In genomic region chr10:33559105-33559504, GRCh38 we compare ENCODE assay signal across 11 cellular contexts.
DNase-seq lines count a peak whose midpoint lies in the region; FAIRE-seq and TF ChIP-seq lines count a peak whose summit lies in the region.
"Had no signal": no experiment of that assay in that cellular context is flagged by ENCODE, and none has a peak within 500 bp of the region (broad histone marks: within the 10 kb centered on the region; RNA-seq: fewer than 3 reads in every experiment).

No MANE protein-coding gene starts in this region.

- no peaks in the 10 kb centered on the region for H3K4me1 Mint-ChIP-seq in astrocyte (ENCODE audit: low read depth, unreplicated experiment)

- WGBS in suprapubic skin, result 23% methylated on average over 4 of the region's 4 CpGs

- in situ Hi-C loops in GM13976 (cut with MboI; ENCODE audit: low sequenced_read_pairs, unreplicated experiment), result no loop called here

- H3K9ac ChIP-seq in astrocyte (ENCODE audit: low read length), result no peak overlapping the region
- no peak overlapping the region for H3K9ac ChIP-seq in Karpas-422 (ENCODE audit: low read length)

- H2AFZ ChIP-seq in astrocyte (ENCODE audit: low read depth, low read length) (no peak overlapping the region), Karpas-422 (ENCODE audit: low read length) (no peak overlapping the region)

- H3K27me3 ChIP-seq in astrocyte (ENCODE audit: insufficient read depth, low read length) (peaks cover 6% of the 10 kb centered on the region), suprapubic skin (no peaks in the 10 kb centered on the region), Karpas-422 (ENCODE audit: low read length) (no peaks in the 10 kb centered on the region)

- H3K4me1 ChIP-seq in astrocyte (ENCODE audit: insufficient read depth, low read length) (peaks cover 6% of the 10 kb centered on the region), suprapubic skin (peaks cover 3% of the 10 kb centered on the region), Karpas-422 (ENCODE audit: low read length) (no peaks in the 10 kb centered on the region)

- no peak for TF ChIP-seq EP300 in suprapubic skin (IDR thresholded peaks at IDR 0.05)

- no peak overlapping the region for H3K4me3 Mint-ChIP-seq in astrocyte (ENCODE audit: unreplicated experiment)

- TF ChIP-seq CTCF in AG10803 (conservative IDR thresholded peaks at IDR 0.05; ENCODE audit: low read length), result peak; percentile 34
- no peak for TF ChIP-seq CTCF in HFF-Myc (IDR thresholded peaks at IDR 0.05; ENCODE audit: low read depth, low read length, missing control alignments)
- TF ChIP-seq CTCF in astrocyte (IDR thresholded peaks at IDR 0.05; ENCODE audit: insufficient read depth, low read depth, low read length), result no peak
- TF ChIP-seq CTCF in suprapubic skin (IDR thresholded peaks at IDR 0.05), result no peak
- no peak for TF ChIP-seq CTCF in GM13976 (IDR thresholded peaks at IDR 0.05; ENCODE audit: borderline replicate concordance, control extremely low read depth, extremely low read depth, insufficient read depth, missing control alignments)

- H4K20me1 ChIP-seq in astrocyte (ENCODE audit: insufficient read depth, low read length), result no peaks in the 10 kb centered on the region
- no peaks in the 10 kb centered on the region for H4K20me1 ChIP-seq in Karpas-422 (ENCODE audit: insufficient read depth, low read depth, low read length)

- H3K36me3 ChIP-seq in astrocyte (ENCODE audit: insufficient read depth, low read length), result no peaks in the 10 kb centered on the region
- no peaks in the 10 kb centered on the region for H3K36me3 ChIP-seq in suprapubic skin
- no peaks in the 10 kb centered on the region for H3K36me3 ChIP-seq in Karpas-422 (ENCODE audit: insufficient read depth, low read length)

- H3K9me3 Mint-ChIP-seq in astrocyte (ENCODE audit: unreplicated experiment), result no peaks in the 10 kb centered on the region

- no peaks in the 10 kb centered on the region for H3K9me3 ChIP-seq in astrocyte (ENCODE audit: insufficient read depth, low read depth, low read length)
- no peaks in the 10 kb centered on the region for H3K9me3 ChIP-seq in suprapubic skin
- H3K9me3 ChIP-seq in Karpas-422 (ENCODE audit: low read length), result no peaks in the 10 kb centered on the region

- H3K4me3 ChIP-seq in AG10803 (ENCODE audit: low read length), result no peak overlapping the region
- H3K4me3 ChIP-seq in HFF-Myc (replicated peaks; ENCODE audit: low read depth, low read length), result no peak overlapping the region
- H3K4me3 ChIP-seq in astrocyte (ENCODE audit: insufficient read depth, low read depth, low read length), result no peak overlapping the region
- H3K4me3 ChIP-seq in suprapubic skin, result no peak overlapping the region
- no peak overlapping the region for H3K4me3 ChIP-seq in Karpas-422 (ENCODE audit: low read length)

- peak overlapping the region; percentile 27 for H3K4me2 ChIP-seq in astrocyte (ENCODE audit: low read length)
- no peak overlapping the region for H3K4me2 ChIP-seq in Karpas-422 (ENCODE audit: low read depth, low read length, poor library complexity, severe bottlenecking)

- H3K27me3 Mint-ChIP-seq in astrocyte (ENCODE audit: low read depth, unreplicated experiment), result peaks cover 29% of the 10 kb centered on the region

- no peaks in the 10 kb centered on the region for H3K36me3 Mint-ChIP-seq in astrocyte (ENCODE audit: low read depth, unreplicated experiment)

- no peak overlapping the region for H3K27ac Mint-ChIP-seq in astrocyte (ENCODE audit: unreplicated experiment)

- H3K79me2 ChIP-seq in astrocyte (ENCODE audit: insufficient read depth, low read length) (no peaks in the 10 kb centered on the region), Karpas-422 (ENCODE audit: low read length) (no peaks in the 10 kb centered on the region)

- no peak for TF ChIP-seq POLR2A in suprapubic skin (IDR thresholded peaks at IDR 0.05)

- H3K9me2 ChIP-seq in Karpas-422 (replicated peaks; ENCODE audit: insufficient read depth, low read length), result no peaks in the 10 kb centered on the region

- H3K27ac ChIP-seq in astrocyte (ENCODE audit: low read depth, low read length) (no peak overlapping the region), suprapubic skin (no peak overlapping the region), Karpas-422 (ENCODE audit: low read length) (no peak overlapping the region)

- FAIRE-seq in astrocyte (lab: Jason Lieb, UNC), result peak; percentile 78

- peak; percentile 88 for DNase-seq in AG10803 (ENCODE audit: low read depth)
- DNase-seq in HFF-Myc (ENCODE audit: extremely low read depth, low read depth), result peak; percentile 42
- DNase-seq in astrocyte (ENCODE audit: low read depth), result peak; percentile 98
- peak; percentile 18 for DNase-seq in kidney tubule cell (ENCODE audit: low spot score)
- no peak for DNase-seq in SIG-M5 (lab: John Stamatoyannopoulos, UW)
- no peak for DNase-seq in suprapubic skin (ENCODE audit: low spot score in 2 of 2)
- no peak for DNase-seq in Karpas-422
- no peak for DNase-seq in GM13976 (ENCODE audit: low spot score)
- DNase-seq: anterior cingulate cortex, Kasumi-1, NCI-H524 had no signal

Comparison
In these comparisons a context has a peak if more than half of its experiments do, and no peak if none do; other contexts are left out.
1. DNase-seq: peak in AG10803 (single experiment), HFF-Myc (single experiment), astrocyte (single experiment) and kidney tubule cell (single experiment); none in SIG-M5 (single experiment), suprapubic skin (0 of 2), Karpas-422 (single experiment) and GM13976 (single experiment).